ENCODE assay signal across 8 cellular contexts in the genomic region with DNA sequence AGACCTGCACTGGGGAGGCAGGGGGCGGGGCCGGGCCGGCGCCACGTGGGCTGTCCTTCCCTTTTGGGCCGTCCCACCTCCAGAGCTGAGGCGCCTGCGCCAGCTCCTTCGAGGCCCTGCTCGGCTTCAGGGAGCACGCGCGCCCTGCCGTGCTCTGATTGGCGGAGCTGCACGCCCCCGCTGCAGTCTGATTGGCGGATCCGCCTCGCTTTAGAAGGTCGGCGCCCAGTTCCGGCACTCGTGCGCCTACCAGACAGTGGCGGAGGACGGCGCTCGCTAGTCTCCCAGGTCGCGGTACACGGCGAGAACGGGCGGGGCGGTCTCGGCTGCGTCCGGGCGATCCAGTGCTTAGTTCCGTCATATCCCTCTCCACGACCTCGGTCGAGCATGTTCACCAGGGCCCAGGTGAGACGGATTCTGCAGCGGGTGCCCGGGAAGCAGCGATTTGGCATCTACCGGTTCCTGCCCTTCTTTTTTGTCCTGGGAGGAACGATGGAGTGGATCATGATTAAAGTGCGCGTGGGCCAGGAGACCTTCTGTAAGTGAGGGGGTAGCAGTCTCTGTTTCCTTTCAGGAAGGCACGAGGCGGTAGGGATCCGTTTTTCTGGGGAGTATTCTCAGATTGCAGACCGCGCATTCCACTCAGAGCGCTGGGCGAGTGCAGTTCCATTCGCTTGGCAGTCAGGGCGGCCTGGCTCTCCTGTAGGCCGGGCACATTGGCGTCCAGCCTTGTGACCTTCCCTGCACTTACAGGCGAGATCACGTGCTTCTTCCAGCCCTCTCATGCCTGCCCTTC. TPM values are rescaled to one million over a fixed set of nuclear protein-coding genes. Genes with fewer than 3 reads are reported as not detected.
DNase-seq lines count a peak whose midpoint lies in the region; ATAC-seq lines count a peak whose summit lies in the region.

A gene with protein sequence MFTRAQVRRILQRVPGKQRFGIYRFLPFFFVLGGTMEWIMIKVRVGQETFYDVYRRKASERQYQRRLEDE (plus strand): TSS at position 237 of the 796 bp plus-strand sequence. CDS start 151 bp downstream, at position 388.

- H3K27ac ChIP-seq in HUES48 (ENCODE audit: low read depth, low read length) (peak within 1 kb of the TSS; percentile 92), mesendoderm (ENCODE audit: low read depth, low read length) (peak within 1 kb of the TSS; percentile 40)

- H3K9me3 ChIP-seq in HUES48 (ENCODE audit: control insufficient read depth, insufficient read depth, low read length) (no peaks in the 10 kb centered on the region), NT2/D1 (ENCODE audit: insufficient read depth, low read length) (no peaks in the 10 kb centered on the region), endocrine pancreas (ENCODE audit: control insufficient read depth, low read length) (no peaks in the 10 kb centered on the region)

- H3K27me3 ChIP-seq in HUES48 (ENCODE audit: control insufficient read depth, insufficient read depth, low read length), result no peaks in the 10 kb centered on the region
- H3K27me3 ChIP-seq in NT2/D1 (ENCODE audit: insufficient read depth, insufficient read length), result no peaks in the 10 kb centered on the region
- no peaks in the 10 kb centered on the region for H3K27me3 ChIP-seq in endocrine pancreas (ENCODE audit: control insufficient read depth, insufficient read depth, low read length)
- no peaks in the 10 kb centered on the region for H3K27me3 ChIP-seq in mesendoderm (ENCODE audit: insufficient read depth, low read length, poor library complexity)

- no peak within 1 kb of the TSS for H4K8ac ChIP-seq in mesendoderm (ENCODE audit: low read depth, low read length)

- H3K4me1 ChIP-seq in HUES48 (ENCODE audit: control insufficient read depth, insufficient read depth, low read length) (peaks cover 30% of the 10 kb centered on the region), NT2/D1 (ENCODE audit: insufficient read depth, insufficient read length) (peaks cover 16% of the 10 kb centered on the region), endocrine pancreas (ENCODE audit: control insufficient read depth, insufficient read depth, low read length) (no peaks in the 10 kb centered on the region), mesendoderm (ENCODE audit: control insufficient read depth, low read depth, low read length) (peaks cover 18% of the 10 kb centered on the region)

- H2BK15ac ChIP-seq in mesendoderm (replicated peaks; ENCODE audit: low read depth), result no peak within 1 kb of the TSS

- no peak within 1 kb of the TSS for H2BK5ac ChIP-seq in mesendoderm (ENCODE audit: low read length)

- peak within 1 kb of the TSS; percentile 95 for H3K56ac ChIP-seq in mesendoderm (ENCODE audit: low read length)

- no peak within 1 kb of the TSS for H2AK5ac ChIP-seq in mesendoderm (ENCODE audit: low read length)

- ATAC-seq in GM21423 (IDR thresholded peaks at IDR 0.05; ENCODE audit: unreplicated experiment), result peak; percentile 83

- no peak within 1 kb of the TSS for H3K23ac ChIP-seq in mesendoderm (ENCODE audit: low read length)

- H3K4ac ChIP-seq in mesendoderm (ENCODE audit: low read depth, low read length), result no peak within 1 kb of the TSS

- H3K18ac ChIP-seq in mesendoderm (ENCODE audit: low read length), result peak within 1 kb of the TSS; percentile 8

- H3K4me2 ChIP-seq in mesendoderm (ENCODE audit: low read length), result peak within 1 kb of the TSS; percentile 89

- H3K79me1 ChIP-seq in mesendoderm (ENCODE audit: low read length), result peaks cover 31% of the 10 kb centered on the region

- H3K9ac ChIP-seq in HUES48 (ENCODE audit: low read depth, low read length) (peak within 1 kb of the TSS; percentile 85), NT2/D1 (ENCODE audit: insufficient read length, low read depth) (peak within 1 kb of the TSS; percentile 99), endocrine pancreas (ENCODE audit: control insufficient read depth, insufficient read depth, low read length) (peak within 1 kb of the TSS; percentile 85), mesendoderm (ENCODE audit: low read length) (peak within 1 kb of the TSS; percentile 97)

- H3K36me3 ChIP-seq in HUES48 (ENCODE audit: control insufficient read depth, insufficient read depth, low read length), result peaks cover 30% of the 10 kb centered on the region
- peaks cover 43% of the 10 kb centered on the region for H3K36me3 ChIP-seq in NT2/D1 (ENCODE audit: insufficient read depth, insufficient read length, low read length)
- H3K36me3 ChIP-seq in endocrine pancreas (ENCODE audit: control insufficient read depth, insufficient read depth, low read length), result no peaks in the 10 kb centered on the region
- H3K36me3 ChIP-seq in mesendoderm (ENCODE audit: control insufficient read depth, insufficient read depth, low read length), result no peaks in the 10 kb centered on the region

- H4K5ac ChIP-seq in mesendoderm (ENCODE audit: low read length), result no peak within 1 kb of the TSS

- H3K79me2 ChIP-seq in mesendoderm (ENCODE audit: control insufficient read depth, insufficient read depth, low read length), result peaks cover 42% of the 10 kb centered on the region

- H3K4me3 ChIP-seq in HUES48 (ENCODE audit: low read depth, low read length), result peak within 1 kb of the TSS; percentile 88
- H3K4me3 ChIP-seq in NT2/D1 (ENCODE audit: insufficient read length, low read depth), result peak within 1 kb of the TSS; percentile 97
- H3K4me3 ChIP-seq in endocrine pancreas (ENCODE audit: control insufficient read depth, insufficient read depth, low read length), result peak within 1 kb of the TSS; percentile 71
- H3K4me3 ChIP-seq in mesendoderm (ENCODE audit: low read length), result peak within 1 kb of the TSS; percentile 87

- WGBS in mesendoderm (ENCODE audit: extremely low coverage, insufficient coverage, low lambda C conversion rate), result no CpG with 5 or more reads among the region's 65 CpGs

- H2BK120ac ChIP-seq in mesendoderm (ENCODE audit: low read depth, low read length), result no peak within 1 kb of the TSS

- DNase-seq in D341Med (ENCODE audit: low spot score) (peak; percentile 97), NT2/D1 (ENCODE audit: low read depth, low spot score) (peak; percentile 98), mesendoderm (peak; percentile 100)
- DNase-seq in activated CD8-positive, alpha-beta memory T cell treated with anti-CD3 and anti-CD28 coated beads, Interleukin-2, amount 50 U/mL, for 1 hour (ENCODE audit: extremely low read depth), result peak; percentile 88
- DNase-seq in stimulated activated CD8-positive, alpha-beta memory T cell treated with anti-CD3 and anti-CD28 coated beads, Interleukin-12 subunit alpha, Interleukin-12 subunit beta, amount 100 ng/mL, for 4 hours (ENCODE audit: low read depth), result peak; percentile 96

RNA-seq across cellular contexts. Expression of the gene that starts here (rescaled TPM):
- polyA plus RNA-seq in mesendoderm (2013, experiment 1 of 2), result 72.7 TPM
- 77.0 TPM for polyA plus RNA-seq in mesendoderm (2013, experiment 2 of 2)

Comparison
In these comparisons a context has a peak if more than half of its experiments do, and no peak if none do; other contexts are left out.
1. Peak in every context shown above with its lines: DNase-seq, ATAC-seq, H3K4me3 ChIP-seq and H3K27ac ChIP-seq.